20 cellular contexts compared by ENCODE assay signal in genomic region chr17:80640379-80641071, GRCh38.
DNase-seq lines count a peak whose midpoint lies in the region; ATAC-seq, FAIRE-seq and TF ChIP-seq lines count a peak whose summit lies in the region.
"Had no signal": no experiment of that assay in that cellular context is flagged by ENCODE, and none has a peak within 500 bp of the region (broad histone marks: within the 10 kb centered on the region; RNA-seq: fewer than 3 reads in every experiment).

No MANE protein-coding gene starts in this region.

- FAIRE-seq in K562 (lab: Jason Lieb, UNC) (no peak), HepG2 (lab: Jason Lieb, UNC) (no peak)
- FAIRE-seq: H1 had no signal

- TF ChIP-seq EP300 in K562 (IDR thresholded peaks at IDR 0.05; ENCODE audit: low read length) (no peak), HepG2 (IDR thresholded peaks at IDR 0.05; ENCODE audit: low read depth in 2 of 2, low read length in 2 of 2) (no peak), HepG2 (CRISPR knock-in tag; IDR thresholded peaks at IDR 0.05; ENCODE audit: borderline replicate concordance) (no peak)

- H4K20me1 ChIP-seq in BLaER1 (peaks cover 89% of the 10 kb centered on the region), K562 (replicated peaks; ENCODE audit: control insufficient read depth, insufficient read depth, low read length) (peaks cover 4% of the 10 kb centered on the region; the same call in 1 of the 2 replicates), HepG2 (ENCODE audit: insufficient read depth, low read length) (no peaks in the 10 kb centered on the region)

- TF ChIP-seq POLR2A in K562 (conservative IDR thresholded peaks at IDR 0.05), result no peak
- no peak for TF ChIP-seq POLR2A in HepG2 (IDR thresholded peaks at IDR 0.05; ENCODE audit: insufficient read depth in 1 of 2, low read depth in 2 of 2, low read length in 2 of 2)

- peak; percentile 12 for DNase-seq in GM12865 (ENCODE audit: low read depth)
- DNase-seq in K562 (ENCODE audit: extremely low read depth in 1 of 4, low spot score in 3 of 4), result no peak
- DNase-seq in HepG2 (ENCODE audit: low spot score), result no peak
- DNase-seq in DMS53 (lab: John Stamatoyannopoulos, UW), result no peak
- no peak for DNase-seq in activated effector memory CD4-positive, alpha-beta T cell treated with anti-CD3 and anti-CD28 coated beads, Interleukin-2, amount 50 U/mL, for 16 hours
- DNase-seq in SW 1271 (lab: John Stamatoyannopoulos, UW), result no peak
- DNase-seq in activated T-cell treated with anti-CD3 and anti-CD28 coated beads, Interleukin-2, amount 50 U/mL, for 48 hours, result no peak
- DNase-seq: Calu3; CD4-positive, alpha-beta T cell; DMS153; GDM1; MM.1S; NCI-H1048; NCI-H1436; NCI-H187 treated with DMSO at 0.1 percent for 48 hours; NCI-H774 had no signal

- POLR2A ChIA-PET in K562 (lab: Yijun Ruan, JAX), result interaction anchor here (0.6 to 0.8 kb wide), 4 partner anchors 12 to 689 kb away, joined by 3 to 4 read pairs (median 3); no protein-coding TSS in a partner anchor
- POLR2A ChIA-PET in HepG2 (lab: Yijun Ruan, JAX), result interaction anchor here (0.8 to 4.7 kb wide), 3 partner anchors 9 to 186 kb away, joined by 3 to 17 read pairs (median 3); no protein-coding TSS in a partner anchor

- H3K27me3 ChIP-seq in BLaER1, result no peaks in the 10 kb centered on the region
- H3K27me3 ChIP-seq in K562 (ENCODE audit: control insufficient read depth in 2 of 2, insufficient read depth in 2 of 2, low read length in 2 of 2), result no peaks in the 10 kb centered on the region
- H3K27me3 ChIP-seq in HepG2 (ENCODE audit: control insufficient read depth in 1 of 2, insufficient read depth in 2 of 2, low read length in 2 of 2), result no peaks in the 10 kb centered on the region

- H3K27ac ChIP-seq in BLaER1, result no peak overlapping the region
- H3K27ac ChIP-seq in K562 (ENCODE audit: extremely low read depth, low read depth, low read length), result no peak overlapping the region
- H3K27ac ChIP-seq in HepG2 (ENCODE audit: extremely low read length, insufficient read depth, low read length), result no peak overlapping the region

- H3K4me3 ChIP-seq in BLaER1 (no peak overlapping the region), GM12865 (ENCODE audit: low read depth, low read length) (no peak overlapping the region), K562 (no peak overlapping the region), HepG2 (replicated peaks in 1 of 3; ENCODE audit: insufficient read depth in 1 of 3, low read depth in 2 of 3, low read length in 3 of 3) (no peak overlapping the region)

- WGBS in K562 (ENCODE audit: insufficient coverage, low coverage, missing lambda C conversion rate), result 89% methylated on average over 9 of the region's 18 CpGs
- 94% methylated on average over 18 of the region's 18 CpGs for WGBS in HepG2 (ENCODE audit: low lambda C conversion rate)

- H3K9ac ChIP-seq in BLaER1, result no peak overlapping the region
- no peak overlapping the region for H3K9ac ChIP-seq in K562 (ENCODE audit: insufficient read depth in 1 of 2, low read depth in 2 of 2, low read length in 2 of 2)
- no peak overlapping the region for H3K9ac ChIP-seq in HepG2 (ENCODE audit: insufficient read depth, low read depth, low read length)

- TF ChIP-seq RAD21 in K562 (CRISPR knock-in tag; conservative IDR thresholded peaks at IDR 0.05 in 1 of 2, IDR thresholded peaks at IDR 0.05 in 1 of 2) (no peak), HepG2 (CRISPR knock-in tag; IDR thresholded peaks at IDR 0.05) (no peak)

- H3K36me3 ChIP-seq in BLaER1 (peaks cover 19% of the 10 kb centered on the region; the same call in 1 of the 2 replicates), K562 (ENCODE audit: control insufficient read depth, insufficient read depth, low read length) (peaks cover 9% of the 10 kb centered on the region; the same call in 1 of the 3 replicates), HepG2 (replicated peaks in 1 of 2; ENCODE audit: control insufficient read depth in 1 of 2, insufficient read depth in 2 of 2, low read length in 2 of 2) (peaks cover 17 to 38% of the 10 kb centered on the region in 2 experiments)

- BruUV-seq in K562 (replicated peaks; lab: Mats Ljungman, UMichigan), result no TSS peak
- BruUV-seq in HepG2 (replicated peaks; lab: Mats Ljungman, UMichigan), result no TSS peak

- H3K4me1 ChIP-seq in BLaER1, result peaks cover 15% of the 10 kb centered on the region; the same call in 1 of the 2 replicates
- peaks cover 3 to 18% of the 10 kb centered on the region in 2 experiments; a peak in 3 of 5 replicates for H3K4me1 ChIP-seq in K562 (replicated peaks in 1 of 2; ENCODE audit: control insufficient read depth in 2 of 2, insufficient read depth in 2 of 2, low read length in 2 of 2)
- peaks cover 8% of the 10 kb centered on the region; the same call in 1 of the 2 replicates for H3K4me1 ChIP-seq in HepG2 (ENCODE audit: insufficient read depth, low read length)

- no peak for ATAC-seq in K562
- ATAC-seq in HepG2, result no peak
- ATAC-seq: HCT116, Right ventricle myocardium inferior had no signal

- H3K9me1 ChIP-seq in K562 (ENCODE audit: control insufficient read depth, insufficient read depth, low read length), result no peaks in the 10 kb centered on the region

- H3K79me2 ChIP-seq in K562 (ENCODE audit: control insufficient read depth, insufficient read depth, low read length) (peaks cover 37% of the 10 kb centered on the region), HepG2 (ENCODE audit: insufficient read depth, low read length) (peaks cover 42% of the 10 kb centered on the region)

- CTCF ChIA-PET in K562 (lab: Yijun Ruan, JAX; ENCODE audit: low intra/inter-chr PET ratio), result interaction anchor here (0.5 to 0.6 kb wide), 2 partner anchors 84 to 631 kb away, joined by 3 read pairs; no protein-coding TSS in a partner anchor
- CTCF ChIA-PET in HepG2 (lab: Yijun Ruan, JAX; ENCODE audit: low intra/inter-chr PET ratio, low total read pairs), result no interaction called here

- H3K4me2 ChIP-seq in BLaER1, result peak overlapping the region; percentile 21; the same call in 1 of the 2 replicates
- no peak overlapping the region for H3K4me2 ChIP-seq in K562 (ENCODE audit: insufficient read depth, low read length)
- H3K4me2 ChIP-seq in HepG2 (ENCODE audit: low read depth, low read length), result no peak overlapping the region

- in situ Hi-C loops in K562 (cut with MboI), result no loop called here
- in situ Hi-C loops in HepG2 (cut with HindIII; ENCODE audit: extremely low pct_ligation_motif_present, low pct_unique_long_range_greater_than_20kb), result no loop called here

- H3K9me3 ChIP-seq in BLaER1 (no peaks in the 10 kb centered on the region), K562 (replicated peaks; ENCODE audit: control insufficient read depth, insufficient read depth, low read depth, low read length) (no peaks in the 10 kb centered on the region), HepG2 (ENCODE audit: low read length) (no peaks in the 10 kb centered on the region)

- intact Hi-C loops in K562 (cut with micrococcal nuclease) (no loop called here), HepG2 (cut with micrococcal nuclease; ENCODE audit: unreplicated experiment) (no loop called here)

- H2AFZ ChIP-seq in K562 (ENCODE audit: low read depth, low read length), result no peak overlapping the region
- no peak overlapping the region for H2AFZ ChIP-seq in HepG2 (ENCODE audit: low read length)

- no peak for TF ChIP-seq CTCF in GM12865 (IDR thresholded peaks at IDR 0.05; ENCODE audit: insufficient read depth, low read depth, low read length, missing control alignments)
- TF ChIP-seq CTCF in K562 (IDR thresholded peaks at IDR 0.05 in 2 of 3, conservative IDR thresholded peaks at IDR 0.05 in 1 of 3; ENCODE audit: insufficient read depth in 2 of 3, low read depth in 1 of 3, low read length in 3 of 3), result no peak
- no peak for TF ChIP-seq CTCF in HepG2 (CRISPR knock-in tag; IDR thresholded peaks at IDR 0.05)

TF ChIP-seq in K562, 482 proteins besides CTCF, POLR2A, EP300 and RAD21:
- TF ChIP-seq ZBTB33 (CRISPR knock-in tag; IDR thresholded peaks at IDR 0.05), result peak; percentile 88
- no peak for TF ChIP-seq TGIF2 (CRISPR knock-in tag; IDR thresholded peaks at IDR 0.05)
- TF ChIP-seq POU5F1 (IDR thresholded peaks at IDR 0.05; ENCODE audit: borderline replicate concordance, low read depth, low read length, partially characterized antibody), result no peak
- no peak for TF ChIP-seq TAL1 (IDR thresholded peaks at IDR 0.05)
- no peak for TF ChIP-seq MED1 (CRISPR knock-in tag; IDR thresholded peaks at IDR 0.05; ENCODE audit: borderline replicate concordance)

TF ChIP-seq in HepG2, 621 proteins besides CTCF, POLR2A, EP300 and RAD21 (continues in another document):
- TF ChIP-seq TEAD3 (CRISPR knock-in tag; optimal IDR thresholded peaks at IDR 0.05; ENCODE audit: borderline replicate concordance) (no peak), ZFP36 (IDR thresholded peaks at IDR 0.05; ENCODE audit: borderline replicate concordance, low read depth, low read length, partially characterized antibody) (no peak), SAFB2 (CRISPR knock-in tag; IDR thresholded peaks at IDR 0.05; ENCODE audit: borderline replicate concordance, low read depth) (no peak), U2AF2 (IDR thresholded peaks at IDR 0.05; ENCODE audit: low read depth, low read length) (no peak), ERF (CRISPR knock-in tag; IDR thresholded peaks at IDR 0.05) (no peak), MYPOP (CRISPR knock-in tag; IDR thresholded peaks at IDR 0.05) (no peak), SMAD9 (CRISPR knock-in tag; IDR thresholded peaks at IDR 0.05) (no peak), KDM6A (CRISPR knock-in tag; IDR thresholded peaks at IDR 0.05; ENCODE audit: low read depth) (no peak), CSRNP1 (CRISPR knock-in tag; IDR thresholded peaks at IDR 0.05) (no peak), ZNF589 (CRISPR knock-in tag; conservative IDR thresholded peaks at IDR 0.05) (no peak), PPARG (CRISPR knock-in tag; conservative IDR thresholded peaks at IDR 0.05) (no peak)
